In the genomic region with DNA sequence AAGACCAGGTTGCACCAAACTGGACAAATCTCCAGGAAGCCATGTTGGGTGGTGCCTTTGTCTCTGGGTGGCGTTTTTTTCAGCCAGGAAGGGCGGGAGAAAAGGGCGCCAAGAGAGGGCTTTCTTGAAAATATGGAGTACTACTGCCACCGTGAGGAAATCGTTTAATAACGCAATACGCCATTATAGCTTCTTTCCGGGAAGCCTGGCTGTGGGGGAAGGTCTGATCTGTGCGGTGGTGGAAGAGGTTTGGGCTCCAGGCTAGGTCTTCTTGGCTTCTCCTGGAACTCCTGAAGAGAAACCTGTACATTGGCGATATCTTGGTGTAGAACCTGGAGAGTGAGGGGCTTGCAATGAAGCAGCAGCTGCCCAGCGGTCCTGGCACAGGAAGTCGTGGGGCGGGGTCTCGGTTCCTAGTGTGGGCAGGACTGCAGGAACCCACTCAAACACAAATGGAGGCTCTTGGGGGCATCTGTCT, we compare ENCODE assay signal across 8 cellular contexts.
A peak's percentile ranks its signal among the peaks of the same experiment; 100 is the strongest.
DNase-seq lines count a peak whose midpoint lies in the region; ATAC-seq and TF ChIP-seq lines count a peak whose summit lies in the region.

No MANE protein-coding gene starts in this region.

- peaks cover 20% of the 10 kb centered on the region for H3K36me3 ChIP-seq in neural progenitor cell

- no peak overlapping the region for H3K9ac ChIP-seq in neural progenitor cell

- H3K27ac Mint-ChIP-seq in activated CD4-positive, alpha-beta T cell treated with anti-CD3 and anti-CD28 coated beads, Interleukin-2, amount 10 ng/mL, durations not matched to agents 7 days and 5 days, result no peak overlapping the region
- no peak overlapping the region for H3K27ac Mint-ChIP-seq in neural progenitor cell

- no peaks in the 10 kb centered on the region for H3K4me1 ChIP-seq in neural progenitor cell

- ATAC-seq in GM19328 (IDR thresholded peaks at IDR 0.05; ENCODE audit: unreplicated experiment) (peak; percentile 38), omental fat pad (ENCODE audit: low FRiP score) (peak; percentile 78), HG02840 (IDR thresholded peaks at IDR 0.05; ENCODE audit: low FRiP score, unreplicated experiment) (no peak)

- H3K27me3 Mint-ChIP-seq in activated CD4-positive, alpha-beta T cell treated with anti-CD3 and anti-CD28 coated beads, Interleukin-2, amount 10 ng/mL, durations not matched to agents 7 days and 5 days, result no peaks in the 10 kb centered on the region
- H3K27me3 Mint-ChIP-seq in neural progenitor cell (ENCODE audit: insufficient read depth, low read depth), result no peaks in the 10 kb centered on the region

- H3K9me3 ChIP-seq in neural progenitor cell (ENCODE audit: low read depth), result no peaks in the 10 kb centered on the region

- no peaks in the 10 kb centered on the region for H3K79me2 ChIP-seq in neural progenitor cell (ENCODE audit: low read depth)

- no peaks in the 10 kb centered on the region for H4K20me1 ChIP-seq in neural progenitor cell (ENCODE audit: low read depth)

- H3K4me3 ChIP-seq in neural progenitor cell, result no peak overlapping the region

- no peak overlapping the region for H3K4me2 ChIP-seq in neural progenitor cell

- H3K27ac ChIP-seq in angular gyrus (ENCODE audit: low read depth, low read length) (peak overlapping the region; percentile 90), neural progenitor cell (no peak overlapping the region)

- no peaks in the 10 kb centered on the region for H3F3A ChIP-seq in neural progenitor cell (ENCODE audit: low read depth)

- DNase-seq in AG20443 (ENCODE audit: low spot score) (peak; percentile 36), NCI-H1694 treated with DMSO at 0.1 percent for 48 hours (lab: John Stamatoyannopoulos, UW) (peak; percentile 70), omental fat pad (ENCODE audit: low spot score) (peak; percentile 79), neural progenitor cell (ENCODE audit: low spot score) (no peak)
- DNase-seq in activated CD4-positive, alpha-beta T cell treated with anti-CD3 and anti-CD28 coated beads, Interleukin-2, amount 10 ng/mL, durations not matched to agents 7 days and 5 days, result no peak

- H2AFZ ChIP-seq in neural progenitor cell (replicated peaks), result no peak overlapping the region

- no peak overlapping the region for H3K4me3 Mint-ChIP-seq in activated CD4-positive, alpha-beta T cell treated with anti-CD3 and anti-CD28 coated beads, Interleukin-2, amount 10 ng/mL, durations not matched to agents 7 days and 5 days
- H3K4me3 Mint-ChIP-seq in neural progenitor cell, result no peak overlapping the region

- H3K4me1 Mint-ChIP-seq in activated CD4-positive, alpha-beta T cell treated with anti-CD3 and anti-CD28 coated beads, Interleukin-2, amount 10 ng/mL, durations not matched to agents 7 days and 5 days, result no peaks in the 10 kb centered on the region
- H3K4me1 Mint-ChIP-seq in neural progenitor cell, result no peaks in the 10 kb centered on the region

- CTCF ChIA-PET in activated CD4-positive, alpha-beta T cell treated with anti-CD3 and anti-CD28 coated beads, Interleukin-2, amount 10 ng/mL, durations not matched to agents 7 days and 5 days (lab: Charles Lee), result interaction anchor here (0.8 to 2.5 kb wide), 18 partner anchors 16 to 76 kb away, joined by 3 to 16 read pairs (median 4); no protein-coding TSS in a partner anchor

- no peaks in the 10 kb centered on the region for H3K27me3 ChIP-seq in neural progenitor cell

- H3K9me3 Mint-ChIP-seq in activated CD4-positive, alpha-beta T cell treated with anti-CD3 and anti-CD28 coated beads, Interleukin-2, amount 10 ng/mL, durations not matched to agents 7 days and 5 days, result no peaks in the 10 kb centered on the region
- H3K9me3 Mint-ChIP-seq in neural progenitor cell, result peaks cover 9% of the 10 kb centered on the region

- POLR2A ChIA-PET in activated CD4-positive, alpha-beta T cell treated with anti-CD3 and anti-CD28 coated beads, Interleukin-2, amount 10 ng/mL, durations not matched to agents 7 days and 5 days (lab: Charles Lee), result no interaction called here

- peaks cover 27% of the 10 kb centered on the region for H3K36me3 Mint-ChIP-seq in activated CD4-positive, alpha-beta T cell treated with anti-CD3 and anti-CD28 coated beads, Interleukin-2, amount 10 ng/mL, durations not matched to agents 7 days and 5 days (ENCODE audit: low read depth)
- H3K36me3 Mint-ChIP-seq in neural progenitor cell, result peaks cover 59% of the 10 kb centered on the region

- peak in 1 of 3 donors; percentile 11 for TF ChIP-seq CTCF in omental fat pad (IDR thresholded peaks at IDR 0.05)
- TF ChIP-seq CTCF in neural progenitor cell (IDR thresholded peaks at IDR 0.05), result no peak

Comparison
In these comparisons a context has a peak if more than half of its experiments do, and no peak if none do; other contexts are left out.
1. DNase-seq: peak in AG20443 (single experiment), NCI-H1694 treated with DMSO at 0.1 percent for 48 hours (single experiment) and omental fat pad (single experiment); none in activated CD4-positive, alpha-beta T cell treated with anti-CD3 and anti-CD28 coated beads, Interleukin-2, amount 10 ng/mL, durations not matched to agents 7 days and 5 days (single experiment) and neural progenitor cell (single experiment).